ENCODE assay signal across 10 cellular contexts in the genomic region with DNA sequence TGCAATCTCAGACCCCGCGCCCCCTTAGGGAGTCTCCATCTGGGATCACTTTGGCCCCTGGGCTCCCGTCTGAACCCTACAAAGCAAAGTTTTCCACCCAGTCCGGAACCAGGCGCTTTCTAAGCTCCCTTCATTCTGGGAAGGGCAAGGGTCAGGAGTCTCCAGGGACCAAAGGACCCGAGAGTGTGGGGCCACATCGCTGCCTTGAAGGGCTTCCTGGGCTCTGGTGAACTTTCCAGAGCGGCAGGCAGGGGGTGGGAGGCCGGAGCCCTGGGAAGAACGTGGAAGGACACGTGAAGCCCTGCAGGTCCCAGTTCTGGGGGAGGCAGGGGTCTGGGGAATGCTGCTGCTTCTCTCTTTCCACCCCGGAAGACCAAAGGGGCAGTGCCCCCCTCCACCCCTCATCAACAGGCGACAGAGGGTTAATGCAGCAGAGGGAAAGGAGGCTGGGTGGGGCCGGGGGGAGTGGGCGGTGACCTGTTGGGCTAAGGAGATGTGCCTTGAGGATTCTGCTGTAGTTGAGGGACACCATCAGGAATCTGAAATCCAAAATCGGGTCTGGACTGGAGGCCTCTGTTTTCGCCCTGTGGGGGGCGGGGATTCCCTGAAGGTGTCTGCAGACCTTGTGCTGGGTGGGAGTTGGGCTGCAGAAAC. TPM values are rescaled to one million over a fixed set of nuclear protein-coding genes. Genes with fewer than 3 reads are reported as not detected.
DNase-seq lines count a peak whose midpoint lies in the region; ATAC-seq and TF ChIP-seq lines count a peak whose summit lies in the region.
"Had no signal": no experiment of that assay in that cellular context is flagged by ENCODE, and none has a peak within 500 bp of the region (broad histone marks: within the 10 kb centered on the region; RNA-seq: fewer than 3 reads in every experiment).

No MANE protein-coding gene starts in this region.

- no peaks in the 10 kb centered on the region for H3K36me3 ChIP-seq in MG63
- no peaks in the 10 kb centered on the region for H3K36me3 ChIP-seq in muscle layer of duodenum (ENCODE audit: control insufficient read depth in 1 of 2, insufficient read depth in 2 of 2, low read length in 2 of 2)

- peak overlapping the region; percentile 84 for H3K27ac ChIP-seq in C4-2B
- H3K27ac ChIP-seq in muscle layer of duodenum (ENCODE audit: low read length) = peak overlapping the region; percentile 51
- H3K27ac ChIP-seq: HL-60 had no signal

- H3K9me3 ChIP-seq in MG63 (no peaks in the 10 kb centered on the region), muscle layer of duodenum (ENCODE audit: control insufficient read depth in 1 of 2, low read length in 2 of 2) (no peaks in the 10 kb centered on the region)

- ATAC-seq in GM21576 (IDR thresholded peaks at IDR 0.05; ENCODE audit: unreplicated experiment) = no peak

- DNase-seq in MG63 = no peak
- peak; percentile 68 for DNase-seq in ecto neural progenitor cell (ENCODE audit: low spot score)
- no peak for DNase-seq in nucleus accumbens (lab: John Stamatoyannopoulos, UW)
- no peak for DNase-seq in CD1c-positive myeloid dendritic cell (ENCODE audit: extremely low spot score)
- no peak for DNase-seq in 8988T

- peak overlapping the region; percentile 55 for H3K4me3 ChIP-seq in MG63
- peak overlapping the region; percentile 78 to 88 for H3K4me3 ChIP-seq in muscle layer of duodenum (ENCODE audit: low read depth in 1 of 2, low read length in 2 of 2)

- no peaks in the 10 kb centered on the region for H3K27me3 ChIP-seq in MG63
- no peaks in the 10 kb centered on the region for H3K27me3 ChIP-seq in muscle layer of duodenum (ENCODE audit: low read depth, low read length)

- peaks cover 5 to 23% of the 10 kb centered on the region in 2 donors for H3K4me1 ChIP-seq in muscle layer of duodenum (ENCODE audit: control insufficient read depth in 1 of 2, insufficient read depth in 2 of 2, low read length in 2 of 2)

- TF ChIP-seq CTCF in C4-2B (conservative IDR thresholded peaks at IDR 0.05) = no peak

RNA-seq across cellular contexts. Expression of a gene that starts 0.7 kb away (rescaled TPM):
- total RNA-seq in MG63 (2014; rRNA removed; shearing (Covaris generic); ENCODE audit: low replicate concordance) = 0.89 and 3.0 TPM in 2 replicates
- total RNA-seq: pulmonary artery endothelial cell had no signal

RNA-seq across cellular contexts. Expression of a gene that starts 49.4 kb away (rescaled TPM):
- not detected in 2 replicates for total RNA-seq in MG63 (2014; rRNA removed; shearing (Covaris generic); ENCODE audit: low replicate concordance)
- total RNA-seq: pulmonary artery endothelial cell had no signal
